ENCODE assay signal across 1 cellular context in the genomic region with DNA sequence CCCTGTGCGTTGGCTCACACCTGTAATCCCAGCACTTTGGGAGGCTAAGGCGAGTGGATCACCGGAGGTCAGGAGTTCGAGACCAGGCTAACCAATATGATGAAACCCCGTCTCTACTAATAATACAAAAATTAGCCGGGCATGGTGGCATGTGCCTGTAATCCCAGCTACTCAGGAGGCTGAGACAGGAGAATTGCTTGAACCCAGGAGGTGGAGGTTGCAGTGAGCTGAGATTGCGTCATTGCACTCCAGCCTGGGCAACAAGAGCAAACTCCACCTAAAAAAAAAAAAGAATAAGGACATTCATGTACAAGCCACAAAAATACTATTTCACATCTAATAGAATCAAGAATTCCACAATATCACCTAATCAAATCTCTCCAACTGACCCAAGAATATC. TPM values are rescaled to one million over a fixed set of nuclear protein-coding genes. Genes with fewer than 3 reads are reported as not detected.
"Had no signal": no experiment of that assay in that cellular context is flagged by ENCODE, and none has a peak within 500 bp of the region (broad histone marks: within the 10 kb centered on the region; RNA-seq: fewer than 3 reads in every experiment).

No MANE protein-coding gene starts in this region.

RNA-seq across cellular contexts. Expression of a gene that starts 38.2 kb away (rescaled TPM):
- total RNA-seq: HT-29 had no signal
